Comparison of ENCODE assay signal across 8 cellular contexts in genomic region chr11:71928739-71929443, GRCh38. TPM values are rescaled to one million over a fixed set of nuclear protein-coding genes. Genes with fewer than 3 reads are reported as not detected.
A peak's percentile ranks its signal among the peaks of the same experiment; 100 is the strongest.
DNase-seq lines count a peak whose midpoint lies in the region; ATAC-seq, FAIRE-seq and TF ChIP-seq lines count a peak whose summit lies in the region.

Gene RNF121, plus strand, starts transcription at chr11:71929046. Its CDS starts 16 bp downstream, at chr11:71929062.

- peak; percentile 77 for DNase-seq in GM12892 (ENCODE audit: insufficient read length)
- peak; percentile 93 for DNase-seq in NCI-H146 treated with DMSO at 0.1 percent for 48 hours (lab: John Stamatoyannopoulos, UW; ENCODE audit: unreplicated experiment)
- DNase-seq in amniotic stem cell (lab: John Stamatoyannopoulos, UW), result peak; percentile 92
- peak; percentile 98 for DNase-seq in left ventricle myocardium inferior
- DNase-seq in prostate gland (ENCODE audit: low spot score), result peak; percentile 97
- peak; percentile 97 for DNase-seq in urothelium cell line (ENCODE audit: low spot score)

- H3K27me3 ChIP-seq in left ventricle myocardium inferior (ENCODE audit: low read depth) (no peaks in the 10 kb centered on the region), prostate gland (replicated peaks; ENCODE audit: insufficient read depth) (no peaks in the 10 kb centered on the region)

- H3K4me3 ChIP-seq in left ventricle myocardium inferior (peak within 1 kb of the TSS; percentile 83), prostate gland (peak within 1 kb of the TSS; percentile 71)

- H3K4me1 ChIP-seq in left ventricle myocardium inferior, result peaks cover 61% of the 10 kb centered on the region
- peaks cover 7% of the 10 kb centered on the region for H3K4me1 ChIP-seq in prostate gland (replicated peaks)

- H3K27ac ChIP-seq in left ventricle myocardium inferior (replicated peaks) (peak within 1 kb of the TSS; percentile 95), prostate gland (peak within 1 kb of the TSS; percentile 86 to 88)

- TF ChIP-seq POLR2A in GM12892 (IDR thresholded peaks at IDR 0.05; ENCODE audit: low read depth, low read length) (peak; percentile 95), prostate gland (IDR thresholded peaks at IDR 0.05) (no peak)

- under 1% methylated on average over 31 of the region's 31 CpGs for WGBS in prostate gland

- peak; percentile 67 for ATAC-seq in HG02870 (IDR thresholded peaks at IDR 0.05; ENCODE audit: unreplicated experiment)

- H3K36me3 ChIP-seq in left ventricle myocardium inferior (peaks cover 6% of the 10 kb centered on the region), prostate gland (no peaks in the 10 kb centered on the region)

- intact Hi-C loops in T-helper 1 cell treated with Interleukin-12 subunit alpha and Interleukin-12 subunit beta and Interleukin-4 antibody, amounts not matched to agents 30 ng/mL and 1 ng/mL, for 36 hours (cut with micrococcal nuclease), result loop anchor here (1.0 to 2.0 kb wide), 11 partner anchors 48 to 505 kb away; partner anchors contain the start of genes ANAPC15, CLPB, LAMTOR1 and LRRC51
- intact Hi-C loops in left ventricle myocardium inferior (cut with micrococcal nuclease), result no loop called here
- intact Hi-C loops in prostate gland (cut with DNase I), result no loop called here

- H3K9me3 ChIP-seq in left ventricle myocardium inferior (replicated peaks) (no peaks in the 10 kb centered on the region), prostate gland (no peaks in the 10 kb centered on the region)

- TF ChIP-seq CTCF in left ventricle myocardium inferior (IDR thresholded peaks at IDR 0.05; ENCODE audit: borderline replicate concordance) (no peak), prostate gland (IDR thresholded peaks at IDR 0.05) (no peak)

- FAIRE-seq in GM12892 (lab: Jason Lieb, UNC), result peak; percentile 97
- FAIRE-seq in urothelium cell line (lab: Jason Lieb, UNC), result peak; percentile 68

RNA-seq across cellular contexts. Expression of gene RNF121, which starts in this region (rescaled TPM):
- polyA plus RNA-seq in GM12892 (2012; ENCODE audit: missing spikeins), result 29.2 TPM
- 37.3 and 41.2 TPM in 2 replicates for total RNA-seq in T-helper 1 cell treated with Interleukin-12 subunit alpha and Interleukin-12 subunit beta and Interleukin-4 antibody, amounts not matched to agents 30 ng/mL and 1 ng/mL, for 36 hours
- total RNA-seq in left ventricle myocardium inferior, result 23.0 TPM
- total RNA-seq in prostate gland, result 10 to 100 TPM; 32.4 to 48.0 TPM

Comparison
In these comparisons a context has a peak if more than half of its experiments do, and no peak if none do; other contexts are left out.
1. Peak in every context shown above with its lines: DNase-seq, ATAC-seq, H3K4me3 ChIP-seq and H3K27ac ChIP-seq.